ENCODE assay signal across 1 cellular context in the genomic region with DNA sequence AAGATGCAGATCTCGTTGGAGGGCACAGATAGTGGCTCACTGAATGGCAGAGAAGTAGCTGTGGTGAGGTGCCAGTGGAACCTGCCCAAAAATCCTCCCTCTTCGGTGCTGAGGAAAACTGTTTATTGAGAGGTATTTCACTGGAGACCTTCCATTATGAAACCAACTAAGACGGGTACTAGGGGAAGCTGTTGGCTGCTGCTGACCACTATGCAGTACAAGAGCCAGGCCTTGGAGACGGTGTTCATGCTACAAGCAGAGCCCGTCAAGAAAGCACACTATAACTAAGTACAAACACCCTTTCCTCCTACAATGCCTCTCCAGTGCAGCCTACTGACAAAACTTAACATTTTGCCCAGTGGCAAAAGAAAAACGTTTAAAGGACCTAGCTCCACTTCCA.
TF ChIP-seq lines count a peak whose summit lies in the region.

No MANE protein-coding gene starts in this region.

TF ChIP-seq in GM12878, 131 proteins besides CTCF, POLR2A, EP300 and RAD21:
- TF ChIP-seq, protein P1, sequence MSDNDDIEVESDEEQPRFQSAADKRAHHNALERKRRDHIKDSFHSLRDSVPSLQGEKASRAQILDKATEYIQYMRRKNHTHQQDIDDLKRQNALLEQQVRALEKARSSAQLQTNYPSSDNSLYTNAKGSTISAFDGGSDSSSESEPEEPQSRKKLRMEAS (IDR thresholded peaks at IDR 0.05; ENCODE audit: low read depth, low read length), result no peak
- TF ChIP-seq, protein P2, sequence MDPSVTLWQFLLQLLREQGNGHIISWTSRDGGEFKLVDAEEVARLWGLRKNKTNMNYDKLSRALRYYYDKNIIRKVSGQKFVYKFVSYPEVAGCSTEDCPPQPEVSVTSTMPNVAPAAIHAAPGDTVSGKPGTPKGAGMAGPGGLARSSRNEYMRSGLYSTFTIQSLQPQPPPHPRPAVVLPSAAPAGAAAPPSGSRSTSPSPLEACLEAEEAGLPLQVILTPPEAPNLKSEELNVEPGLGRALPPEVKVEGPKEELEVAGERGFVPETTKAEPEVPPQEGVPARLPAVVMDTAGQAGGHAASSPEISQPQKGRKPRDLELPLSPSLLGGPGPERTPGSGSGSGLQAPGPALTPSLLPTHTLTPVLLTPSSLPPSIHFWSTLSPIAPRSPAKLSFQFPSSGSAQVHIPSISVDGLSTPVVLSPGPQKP (IDR thresholded peaks at IDR 0.05; ENCODE audit: low read depth, low read length), result no peak
- TF ChIP-seq RELA (IDR thresholded peaks at IDR 0.05; ENCODE audit: borderline replicate concordance, partially characterized antibody) (no peak), SREBF1 (IDR thresholded peaks at IDR 0.05; ENCODE audit: low read length) (no peak), STAT3 (IDR thresholded peaks at IDR 0.05; ENCODE audit: low read depth, low read length) (no peak), CBX5 (IDR thresholded peaks at IDR 0.05; ENCODE audit: low read depth) (no peak), PAX5 (IDR thresholded peaks at IDR 0.05; ENCODE audit: borderline replicate concordance, low read depth, low read length) (no peak), CEBPB (IDR thresholded peaks at IDR 0.05; ENCODE audit: borderline replicate concordance in 1 of 2, low read depth in 2 of 2, low read length in 2 of 2) (no peak), ASH2L (IDR thresholded peaks at IDR 0.05; ENCODE audit: borderline replicate concordance, low read depth) (no peak), POLR2AphosphoS5 (IDR thresholded peaks at IDR 0.05; ENCODE audit: low read length) (no peak), NFXL1 (IDR thresholded peaks at IDR 0.05; ENCODE audit: borderline replicate concordance) (no peak), ZNF217 (IDR thresholded peaks at IDR 0.05) (no peak), EZH2 (IDR thresholded peaks at IDR 0.05; ENCODE audit: borderline replicate concordance, control insufficient read depth, low read depth, low read length) (no peak), ATF7 (IDR thresholded peaks at IDR 0.05; ENCODE audit: low read depth) (no peak)
- TF ChIP-seq, protein P3, sequence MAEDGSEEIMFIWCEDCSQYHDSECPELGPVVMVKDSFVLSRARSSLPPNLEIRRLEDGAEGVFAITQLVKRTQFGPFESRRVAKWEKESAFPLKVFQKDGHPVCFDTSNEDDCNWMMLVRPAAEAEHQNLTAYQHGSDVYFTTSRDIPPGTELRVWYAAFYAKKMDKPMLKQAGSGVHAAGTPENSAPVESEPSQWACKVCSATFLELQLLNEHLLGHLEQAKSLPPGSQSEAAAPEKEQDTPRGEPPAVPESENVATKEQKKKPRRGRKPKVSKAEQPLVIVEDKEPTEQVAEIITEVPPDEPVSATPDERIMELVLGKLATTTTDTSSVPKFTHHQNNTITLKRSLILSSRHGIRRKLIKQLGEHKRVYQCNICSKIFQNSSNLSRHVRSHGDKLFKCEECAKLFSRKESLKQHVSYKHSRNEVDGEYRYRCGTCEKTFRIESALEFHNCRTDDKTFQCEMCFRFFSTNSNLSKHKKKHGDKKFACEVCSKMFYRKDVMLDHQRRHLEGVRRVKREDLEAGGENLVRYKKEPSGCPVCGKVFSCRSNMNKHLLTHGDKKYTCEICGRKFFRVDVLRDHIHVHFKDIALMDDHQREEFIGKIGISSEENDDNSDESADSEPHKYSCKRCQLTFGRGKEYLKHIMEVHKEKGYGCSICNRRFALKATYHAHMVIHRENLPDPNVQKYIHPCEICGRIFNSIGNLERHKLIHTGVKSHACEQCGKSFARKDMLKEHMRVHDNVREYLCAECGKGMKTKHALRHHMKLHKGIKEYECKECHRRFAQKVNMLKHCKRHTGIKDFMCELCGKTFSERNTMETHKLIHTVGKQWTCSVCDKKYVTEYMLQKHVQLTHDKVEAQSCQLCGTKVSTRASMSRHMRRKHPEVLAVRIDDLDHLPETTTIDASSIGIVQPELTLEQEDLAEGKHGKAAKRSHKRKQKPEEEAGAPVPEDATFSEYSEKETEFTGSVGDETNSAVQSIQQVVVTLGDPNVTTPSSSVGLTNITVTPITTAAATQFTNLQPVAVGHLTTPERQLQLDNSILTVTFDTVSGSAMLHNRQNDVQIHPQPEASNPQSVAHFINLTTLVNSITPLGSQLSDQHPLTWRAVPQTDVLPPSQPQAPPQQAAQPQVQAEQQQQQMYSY (CRISPR knock-in tag; IDR thresholded peaks at IDR 0.05), result no peak
- TF ChIP-seq, protein P4, sequence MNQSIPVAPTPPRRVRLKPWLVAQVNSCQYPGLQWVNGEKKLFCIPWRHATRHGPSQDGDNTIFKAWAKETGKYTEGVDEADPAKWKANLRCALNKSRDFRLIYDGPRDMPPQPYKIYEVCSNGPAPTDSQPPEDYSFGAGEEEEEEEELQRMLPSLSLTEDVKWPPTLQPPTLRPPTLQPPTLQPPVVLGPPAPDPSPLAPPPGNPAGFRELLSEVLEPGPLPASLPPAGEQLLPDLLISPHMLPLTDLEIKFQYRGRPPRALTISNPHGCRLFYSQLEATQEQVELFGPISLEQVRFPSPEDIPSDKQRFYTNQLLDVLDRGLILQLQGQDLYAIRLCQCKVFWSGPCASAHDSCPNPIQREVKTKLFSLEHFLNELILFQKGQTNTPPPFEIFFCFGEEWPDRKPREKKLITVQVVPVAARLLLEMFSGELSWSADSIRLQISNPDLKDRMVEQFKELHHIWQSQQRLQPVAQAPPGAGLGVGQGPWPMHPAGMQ (IDR thresholded peaks at IDR 0.05; ENCODE audit: borderline replicate concordance), result no peak
- TF ChIP-seq, protein P5, sequence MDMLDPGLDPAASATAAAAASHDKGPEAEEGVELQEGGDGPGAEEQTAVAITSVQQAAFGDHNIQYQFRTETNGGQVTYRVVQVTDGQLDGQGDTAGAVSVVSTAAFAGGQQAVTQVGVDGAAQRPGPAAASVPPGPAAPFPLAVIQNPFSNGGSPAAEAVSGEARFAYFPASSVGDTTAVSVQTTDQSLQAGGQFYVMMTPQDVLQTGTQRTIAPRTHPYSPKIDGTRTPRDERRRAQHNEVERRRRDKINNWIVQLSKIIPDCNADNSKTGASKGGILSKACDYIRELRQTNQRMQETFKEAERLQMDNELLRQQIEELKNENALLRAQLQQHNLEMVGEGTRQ (IDR thresholded peaks at IDR 0.05; ENCODE audit: borderline replicate concordance, low read depth, low read length), result no peak
